In genomic region chr2:102801098-102801718, GRCh38 we compare ENCODE assay signal across 15 cellular contexts. TPM values are rescaled to one million over a fixed set of nuclear protein-coding genes. Genes with fewer than 3 reads are reported as not detected.
DNase-seq lines count a peak whose midpoint lies in the region; ATAC-seq, FAIRE-seq and TF ChIP-seq lines count a peak whose summit lies in the region.
"Had no signal": no experiment of that assay in that cellular context is flagged by ENCODE, and none has a peak within 500 bp of the region (broad histone marks: within the 10 kb centered on the region; RNA-seq: fewer than 3 reads in every experiment).

No MANE protein-coding gene starts in this region.

- H3F3A ChIP-seq in GM23338 (replicated peaks; ENCODE audit: low read depth): no peaks in the 10 kb centered on the region

- no peak for ATAC-seq in GM23338
- peak; percentile 55 to 80 for ATAC-seq in left cardiac atrium
- no peak for ATAC-seq in GM21390 (IDR thresholded peaks at IDR 0.05; ENCODE audit: unreplicated experiment)

- POLR2A ChIA-PET in A673 (lab: Charles Lee; ENCODE audit: low non-redundant PET): no interaction called here
- POLR2A ChIA-PET in activated CD4-positive, alpha-beta memory T cell treated with anti-CD3 and anti-CD28 coated beads for 36 hours (lab: Charles Lee): no interaction called here

- H3K4me3 Mint-ChIP-seq in GM23338: no peak overlapping the region
- no peak overlapping the region for H3K4me3 Mint-ChIP-seq in astrocyte (ENCODE audit: unreplicated experiment)
- H3K4me3 Mint-ChIP-seq in activated CD4-positive, alpha-beta memory T cell treated with anti-CD3 and anti-CD28 coated beads for 36 hours: no peak overlapping the region
- no peak overlapping the region for H3K4me3 Mint-ChIP-seq in nephron progenitor cell

- H3K9me3 ChIP-seq in A673 (ENCODE audit: low read depth, low read length, poor library complexity, severe bottlenecking) (peaks cover 23% of the 10 kb centered on the region), astrocyte (ENCODE audit: insufficient read depth, low read depth, low read length) (peaks cover 13% of the 10 kb centered on the region)

- no TSS peak for BruUV-seq in A673 (replicated peaks; lab: Mats Ljungman, UMichigan)

- DNase-seq in A673 (ENCODE audit: low spot score): peak; percentile 5
- DNase-seq in GM23338 (ENCODE audit: low spot score): peak; percentile 27
- peak; percentile 22 for DNase-seq in astrocyte (ENCODE audit: low read depth)
- no peak for DNase-seq in left cardiac atrium
- no peak for DNase-seq in activated CD4-positive, alpha-beta memory T cell treated with anti-CD3 and anti-CD28 coated beads for 36 hours
- no peak for DNase-seq in nephron progenitor cell
- DNase-seq in caudate nucleus (lab: John Stamatoyannopoulos, UW): no peak
- DNase-seq: activated T-cell treated with anti-CD3 and anti-CD28 coated beads, Interleukin-2, amount 50 U/mL, for 48 hours; C1 segment of cervical spinal cord; NCI-H345; stimulated activated CD4-positive, alpha-beta T cell treated with anti-CD3 and anti-CD28 coated beads, Interleukin-1b, Interleukin-23, amount 100 ng/mL, for 48 hours; stimulated activated naive CD4-positive, alpha-beta T cell treated with Interleukin-2 at 50 U/mL for 16 hours; WERI-Rb-1 had no signal

- FAIRE-seq in astrocyte (lab: Jason Lieb, UNC): no peak
- FAIRE-seq: H54 had no signal

- H2AFZ ChIP-seq in GM23338 (no peak overlapping the region), astrocyte (ENCODE audit: low read depth, low read length) (no peak overlapping the region)

- CTCF ChIA-PET in A673 (lab: Charles Lee): interaction anchor here (0.6 kb wide), 1 partner anchor 791 kb away, joined by 3 read pairs; no protein-coding TSS in a partner anchor
- CTCF ChIA-PET in activated CD4-positive, alpha-beta memory T cell treated with anti-CD3 and anti-CD28 coated beads for 36 hours (lab: Charles Lee): no interaction called here

- H3K36me3 Mint-ChIP-seq in GM23338 (ENCODE audit: low read depth) (peaks cover 73% of the 10 kb centered on the region), astrocyte (ENCODE audit: low read depth, unreplicated experiment) (peaks cover 19% of the 10 kb centered on the region), nephron progenitor cell (ENCODE audit: low read depth) (peaks cover 95% of the 10 kb centered on the region)
- peaks cover 52% of the 10 kb centered on the region for H3K36me3 Mint-ChIP-seq in activated CD4-positive, alpha-beta memory T cell treated with anti-CD3 and anti-CD28 coated beads for 36 hours

- H3K27ac ChIP-seq in A673 (ENCODE audit: low read depth, low read length, poor library complexity, severe bottlenecking): no peak overlapping the region
- H3K27ac ChIP-seq in GM23338 (ENCODE audit: low read depth): no peak overlapping the region
- no peak overlapping the region for H3K27ac ChIP-seq in astrocyte (ENCODE audit: low read depth, low read length)
- H3K27ac ChIP-seq in caudate nucleus (ENCODE audit: low read depth, low read length): no peak overlapping the region
- H3K27ac ChIP-seq: WERI-Rb-1 had no signal

- intact Hi-C loops in A673 (cut with micrococcal nuclease; ENCODE audit: unreplicated experiment): loop anchor here (10.0 kb wide), 1 partner anchor 276 kb away; no protein-coding TSS in a partner anchor
- intact Hi-C loops in left cardiac atrium (cut with DNase I): loop anchor here in 1 of 2 donors (10.0 kb wide), 1 partner anchor 46 kb away; no protein-coding TSS in a partner anchor
- intact Hi-C loops in activated CD4-positive, alpha-beta memory T cell treated with anti-CD3 and anti-CD28 coated beads for 36 hours (cut with micrococcal nuclease): no loop called here

- H3K27ac Mint-ChIP-seq in GM23338 (no peak overlapping the region), astrocyte (ENCODE audit: unreplicated experiment) (no peak overlapping the region), nephron progenitor cell (no peak overlapping the region)
- no peak overlapping the region for H3K27ac Mint-ChIP-seq in activated CD4-positive, alpha-beta memory T cell treated with anti-CD3 and anti-CD28 coated beads for 36 hours

- H3K9ac ChIP-seq in astrocyte (ENCODE audit: low read length): no peak overlapping the region

- no peaks in the 10 kb centered on the region for H3K4me1 ChIP-seq in A673 (ENCODE audit: insufficient read depth, low read length, poor library complexity, severe bottlenecking)
- H3K4me1 ChIP-seq in GM23338 (ENCODE audit: insufficient read depth): no peaks in the 10 kb centered on the region
- no peaks in the 10 kb centered on the region for H3K4me1 ChIP-seq in astrocyte (ENCODE audit: insufficient read depth, low read length)

- H3K79me2 ChIP-seq in GM23338 (replicated peaks; ENCODE audit: insufficient read depth) (no peaks in the 10 kb centered on the region), astrocyte (ENCODE audit: insufficient read depth, low read length) (no peaks in the 10 kb centered on the region)

- peaks cover 52% of the 10 kb centered on the region for H3K9me3 Mint-ChIP-seq in GM23338
- peaks cover 27% of the 10 kb centered on the region for H3K9me3 Mint-ChIP-seq in astrocyte (ENCODE audit: unreplicated experiment)
- peaks cover 49% of the 10 kb centered on the region for H3K9me3 Mint-ChIP-seq in activated CD4-positive, alpha-beta memory T cell treated with anti-CD3 and anti-CD28 coated beads for 36 hours
- H3K9me3 Mint-ChIP-seq in nephron progenitor cell: peaks cover 62% of the 10 kb centered on the region

- H3K9me2 ChIP-seq in GM23338 (ENCODE audit: insufficient read depth): 0 out of 2 replicates have a peak, but pooled peaks cover 4% of the 10 kb centered on the region

- H4K20me1 ChIP-seq in GM23338 (replicated peaks; ENCODE audit: insufficient read depth): no peaks in the 10 kb centered on the region
- H4K20me1 ChIP-seq in astrocyte (ENCODE audit: insufficient read depth, low read length): no peaks in the 10 kb centered on the region

- H3K4me2 ChIP-seq in GM23338: no peak overlapping the region
- no peak overlapping the region for H3K4me2 ChIP-seq in astrocyte (ENCODE audit: low read length)

- TF ChIP-seq CTCF in A673 (conservative IDR thresholded peaks at IDR 0.05; ENCODE audit: low read depth, low read length): no peak
- TF ChIP-seq CTCF in GM23338 (conservative IDR thresholded peaks at IDR 0.05; ENCODE audit: low read depth in 2 of 2): no peak
- no peak for TF ChIP-seq CTCF in astrocyte (IDR thresholded peaks at IDR 0.05; ENCODE audit: insufficient read depth, low read depth, low read length)
- TF ChIP-seq CTCF in nephron progenitor cell (IDR thresholded peaks at IDR 0.05): no peak

- H3K4me3 ChIP-seq in A673 (ENCODE audit: low read depth, low read length, poor library complexity, severe bottlenecking) (no peak overlapping the region), GM23338 (no peak overlapping the region), astrocyte (ENCODE audit: insufficient read depth, low read depth, low read length) (no peak overlapping the region)

- H3K4me1 Mint-ChIP-seq in GM23338 (no peaks in the 10 kb centered on the region), astrocyte (ENCODE audit: low read depth, unreplicated experiment) (no peaks in the 10 kb centered on the region), nephron progenitor cell (peaks cover 7% of the 10 kb centered on the region)
- peaks cover 17% of the 10 kb centered on the region for H3K4me1 Mint-ChIP-seq in activated CD4-positive, alpha-beta memory T cell treated with anti-CD3 and anti-CD28 coated beads for 36 hours (ENCODE audit: low read depth)

- H3K36me3 ChIP-seq in A673 (ENCODE audit: insufficient read depth, low read length, poor library complexity, severe bottlenecking): no peaks in the 10 kb centered on the region
- peaks cover 23% of the 10 kb centered on the region for H3K36me3 ChIP-seq in GM23338 (ENCODE audit: insufficient read depth)
- no peaks in the 10 kb centered on the region for H3K36me3 ChIP-seq in astrocyte (ENCODE audit: insufficient read depth, low read length)
- H3K36me3 ChIP-seq: WERI-Rb-1 had no signal

- peaks cover 5% of the 10 kb centered on the region for H3K27me3 Mint-ChIP-seq in GM23338 (ENCODE audit: insufficient read depth, low read depth, poor library complexity)
- no peaks in the 10 kb centered on the region for H3K27me3 Mint-ChIP-seq in astrocyte (ENCODE audit: low read depth, unreplicated experiment)
- peaks cover 3% of the 10 kb centered on the region for H3K27me3 Mint-ChIP-seq in activated CD4-positive, alpha-beta memory T cell treated with anti-CD3 and anti-CD28 coated beads for 36 hours
- no peaks in the 10 kb centered on the region for H3K27me3 Mint-ChIP-seq in nephron progenitor cell (ENCODE audit: low read depth, poor library complexity)

- H3K27me3 ChIP-seq in A673 (replicated peaks; ENCODE audit: insufficient read depth, low read depth, low read length, poor library complexity) (no peaks in the 10 kb centered on the region), GM23338 (ENCODE audit: insufficient read depth) (no peaks in the 10 kb centered on the region), astrocyte (ENCODE audit: insufficient read depth, low read length) (no peaks in the 10 kb centered on the region)

TF ChIP-seq in GM23338, 12 proteins besides CTCF, POLR2A, EP300 and RAD21 (continues in another document):
- TF ChIP-seq JUNB (IDR thresholded peaks at IDR 0.05; ENCODE audit: unreplicated experiment) (no peak), EZH2 (IDR thresholded peaks at IDR 0.05; ENCODE audit: low read depth, unreplicated experiment) (no peak), NANOG (IDR thresholded peaks at IDR 0.05; ENCODE audit: borderline replicate concordance) (no peak), ZNF331 (CRISPR knock-in tag; IDR thresholded peaks at IDR 0.05; ENCODE audit: low read depth) (no peak), CREB1 (CRISPR knock-in tag; IDR thresholded peaks at IDR 0.05; ENCODE audit: low read depth) (no peak), EZH2phosphoT487 (IDR thresholded peaks at IDR 0.05; ENCODE audit: unreplicated experiment) (no peak)

RNA-seq across cellular contexts. Expression of gene TMEM182, which starts 39.4 kb away (rescaled TPM):
- total RNA-seq in A673 (2021) (2.9 and 3.2 TPM in 2 replicates), astrocyte (5.8 and 7.5 TPM in 2 replicates), left cardiac atrium (100 to 1,000 TPM; 126 to 138 TPM)
- total RNA-seq in GM23338 (2014; rRNA removed; shearing (Covaris generic)): 6.2 and 7.2 TPM in 2 replicates
- 2.9 and 5.2 TPM in 2 replicates for polyA plus RNA-seq in GM23338 (2016; fragmentation: Nextera tagmentation; extraction: Ambion mirVana)
- total RNA-seq in activated CD4-positive, alpha-beta memory T cell treated with anti-CD3 and anti-CD28 coated beads for 36 hours: 1 to 10 TPM; 3.8 to 5.8 TPM

Comparison
In these comparisons a context has a peak if more than half of its experiments do, and no peak if none do; other contexts are left out.
1. DNase-seq: peak in A673 (single experiment), GM23338 (single experiment) and astrocyte (single experiment); none in left cardiac atrium (single experiment), activated CD4-positive, alpha-beta memory T cell treated with anti-CD3 and anti-CD28 coated beads for 36 hours (single experiment), nephron progenitor cell (single experiment) and caudate nucleus (0 of 61).
2. ATAC-seq: peak in left cardiac atrium (2 of 2); none in GM23338 (single experiment) and GM21390 (single experiment).
3. RNA of gene TMEM182, which starts 39.4 kb away (total RNA-seq): 126 to 138 TPM in left cardiac atrium; 6.2 to 7.2 TPM in GM23338, 5.8 to 7.5 TPM in astrocyte, 3.8 to 5.8 TPM in activated CD4-positive, alpha-beta memory T cell treated with anti-CD3 and anti-CD28 coated beads for 36 hours and 2.9 to 3.2 TPM in A673; every median in the first group is over 10 times any median in the second.